In genomic region chr19:57560049-57560491, GRCh38 we compare ENCODE assay signal across 8 cellular contexts. TPM values are rescaled to one million over a fixed set of nuclear protein-coding genes. Genes with fewer than 3 reads are reported as not detected.
A peak's percentile ranks its signal among the peaks of the same experiment; 100 is the strongest.
DNase-seq lines count a peak whose midpoint lies in the region; ATAC-seq and TF ChIP-seq lines count a peak whose summit lies in the region.

No MANE protein-coding gene starts in this region.

- peak overlapping the region; percentile 70 for H4K8ac ChIP-seq in mesenchymal stem cell (ENCODE audit: low read length)

- H3K9me3 ChIP-seq in mesenchymal stem cell (ENCODE audit: control insufficient read depth, low read length) (peaks cover 46% of the 10 kb centered on the region), vagina (peaks cover 12% of the 10 kb centered on the region)

- no peak overlapping the region for H2BK5ac ChIP-seq in mesenchymal stem cell (ENCODE audit: low read depth, low read length, poor library complexity, severe bottlenecking)

- WGBS in mesenchymal stem cell, result 85% methylated on average over 23 of the region's 23 CpGs

- H2BK12ac ChIP-seq in mesenchymal stem cell (ENCODE audit: low read length in 2 of 2), result no peak overlapping the region

- H3K9ac ChIP-seq in mesenchymal stem cell (ENCODE audit: low read length), result peak overlapping the region; percentile 91

- ATAC-seq in GM18498 (IDR thresholded peaks at IDR 0.05; ENCODE audit: unreplicated experiment) (peak; percentile 14), HG02588 (IDR thresholded peaks at IDR 0.05; ENCODE audit: unreplicated experiment) (no peak), HG03565 (IDR thresholded peaks at IDR 0.05; ENCODE audit: unreplicated experiment) (no peak), GM18517 (IDR thresholded peaks at IDR 0.05; ENCODE audit: unreplicated experiment) (no peak)

- no peak for TF ChIP-seq CTCF in vagina (IDR thresholded peaks at IDR 0.05)

- H2BK15ac ChIP-seq in mesenchymal stem cell (ENCODE audit: low read depth, poor library complexity, severe bottlenecking), result no peak overlapping the region

- H2BK120ac ChIP-seq in mesenchymal stem cell (ENCODE audit: low read depth, low read length), result no peak overlapping the region

- H3K4me3 ChIP-seq in mesenchymal stem cell (ENCODE audit: insufficient read depth in 1 of 2, low read depth in 1 of 2, low read length in 2 of 2) (peak overlapping the region in 1 of 2 experiments; percentile 97), vagina (peak overlapping the region; percentile 69 to 85)

- H2AFZ ChIP-seq in mesenchymal stem cell (ENCODE audit: low read depth, low read length), result no peak overlapping the region

- H3K23ac ChIP-seq in mesenchymal stem cell (ENCODE audit: low read length in 2 of 2), result no peak overlapping the region

- H3K4ac ChIP-seq in mesenchymal stem cell (ENCODE audit: low read depth in 1 of 2, low read length in 2 of 2), result peak overlapping the region in 1 of 2 experiments; percentile 17

- DNase-seq in LHCN-M2 (ENCODE audit: low read depth) (peak; percentile 78), mesenchymal stem cell (no peak), vagina (ENCODE audit: extremely low spot score in 2 of 2) (no peak)

- H2AK5ac ChIP-seq in mesenchymal stem cell (ENCODE audit: low read length, severe bottlenecking), result no peak overlapping the region

- H3K4me2 ChIP-seq in mesenchymal stem cell (ENCODE audit: low read length, poor library complexity, severe bottlenecking), result no peak overlapping the region

- H3K36me3 ChIP-seq in mesenchymal stem cell (ENCODE audit: control insufficient read depth in 1 of 2, insufficient read depth in 2 of 2, low read depth in 1 of 2, low read length in 2 of 2) (peaks cover 16 to 17% of the 10 kb centered on the region in 2 experiments), vagina (peaks cover 4 to 22% of the 10 kb centered on the region in 2 donors)

- H4K91ac ChIP-seq in mesenchymal stem cell (ENCODE audit: low read length), result no peak overlapping the region

- peaks cover 25% of the 10 kb centered on the region for H3K79me1 ChIP-seq in mesenchymal stem cell (replicated peaks; ENCODE audit: low read length, poor library complexity, severe bottlenecking)

- peak overlapping the region; percentile 65 for H3K27ac ChIP-seq in cingulate gyrus (ENCODE audit: low read depth, low read length)
- H3K27ac ChIP-seq in mesenchymal stem cell (ENCODE audit: low read length, poor library complexity, severe bottlenecking), result no peak overlapping the region
- peak overlapping the region; percentile 51 for H3K27ac ChIP-seq in vagina

- H3K4me1 ChIP-seq in mesenchymal stem cell (ENCODE audit: control insufficient read depth, insufficient read depth, low read depth, low read length) (peaks cover 4% of the 10 kb centered on the region), vagina (peaks cover 22% of the 10 kb centered on the region)

- intact Hi-C loops in vagina (cut with DNase I), result no loop called here

- no peak overlapping the region for H3K18ac ChIP-seq in mesenchymal stem cell (ENCODE audit: low read depth in 1 of 2, low read length in 2 of 2)

- H3K27me3 ChIP-seq in mesenchymal stem cell (ENCODE audit: control insufficient read depth in 1 of 2, insufficient read depth in 1 of 2, low read length in 2 of 2) (no peaks in the 10 kb centered on the region), vagina (no peaks in the 10 kb centered on the region)

- TF ChIP-seq POLR2A in vagina (IDR thresholded peaks at IDR 0.05), result no peak

- no peak overlapping the region for H3K14ac ChIP-seq in mesenchymal stem cell (ENCODE audit: low read length in 2 of 2)

RNA-seq across cellular contexts. Expression of gene ZNF550, which starts 0.4 kb away (rescaled TPM):
- total RNA-seq in LHCN-M2 (2014; rRNA removed), result 7.6 and 9.1 TPM in 2 replicates
- 1.8 TPM for polyA plus RNA-seq in LHCN-M2 (2012)
- 2.8 TPM for polyA plus RNA-seq in mesenchymal stem cell (2013, experiment 1 of 2)
- 3.0 TPM for polyA plus RNA-seq in mesenchymal stem cell (2013, experiment 2 of 2)
- total RNA-seq in vagina, result 8.1 TPM

RNA-seq across cellular contexts. Expression of gene ZNF416, which starts 18.6 kb away (rescaled TPM):
- total RNA-seq in LHCN-M2 (2014; rRNA removed) (5.4 and 6.9 TPM in 2 replicates), vagina (3.9 TPM)
- polyA plus RNA-seq in LHCN-M2 (2012), result 4.5 TPM
- 3.4 TPM for polyA plus RNA-seq in mesenchymal stem cell (2013, experiment 1 of 2)
- 3.4 TPM for polyA plus RNA-seq in mesenchymal stem cell (2013, experiment 2 of 2)

RNA-seq across cellular contexts. Expression of gene ZIK1, which starts 23.9 kb away (rescaled TPM):
- total RNA-seq in LHCN-M2 (2014; rRNA removed) (5.1 and 5.4 TPM in 2 replicates), vagina (4.4 TPM)
- polyA plus RNA-seq in LHCN-M2 (2012), result 2.0 TPM
- polyA plus RNA-seq in mesenchymal stem cell (2013, experiment 1 of 2), result 3.0 TPM
- 3.2 TPM for polyA plus RNA-seq in mesenchymal stem cell (2013, experiment 2 of 2)

RNA-seq across cellular contexts. Expression of gene ZNF549, which starts 32.9 kb away (rescaled TPM):
- total RNA-seq in LHCN-M2 (2014; rRNA removed) (5.9 and 6.0 TPM in 2 replicates), vagina (4.9 TPM)
- polyA plus RNA-seq in LHCN-M2 (2012), result 2.6 TPM
- polyA plus RNA-seq in mesenchymal stem cell (2013, experiment 1 of 2), result 2.3 TPM
- 2.1 TPM for polyA plus RNA-seq in mesenchymal stem cell (2013, experiment 2 of 2)

RNA-seq across cellular contexts. Expression of gene ZNF530, which starts 39.6 kb away (rescaled TPM):
- 11.1 and 16.2 TPM in 2 replicates for total RNA-seq in LHCN-M2 (2014; rRNA removed)
- polyA plus RNA-seq in LHCN-M2 (2012), result 3.3 TPM
- 0.86 TPM for polyA plus RNA-seq in mesenchymal stem cell (2013, experiment 1 of 2)
- polyA plus RNA-seq in mesenchymal stem cell (2013, experiment 2 of 2), result 0.92 TPM
- 0.74 TPM for total RNA-seq in vagina
